Comparison of ENCODE assay signal across 8 cellular contexts in the genomic region with DNA sequence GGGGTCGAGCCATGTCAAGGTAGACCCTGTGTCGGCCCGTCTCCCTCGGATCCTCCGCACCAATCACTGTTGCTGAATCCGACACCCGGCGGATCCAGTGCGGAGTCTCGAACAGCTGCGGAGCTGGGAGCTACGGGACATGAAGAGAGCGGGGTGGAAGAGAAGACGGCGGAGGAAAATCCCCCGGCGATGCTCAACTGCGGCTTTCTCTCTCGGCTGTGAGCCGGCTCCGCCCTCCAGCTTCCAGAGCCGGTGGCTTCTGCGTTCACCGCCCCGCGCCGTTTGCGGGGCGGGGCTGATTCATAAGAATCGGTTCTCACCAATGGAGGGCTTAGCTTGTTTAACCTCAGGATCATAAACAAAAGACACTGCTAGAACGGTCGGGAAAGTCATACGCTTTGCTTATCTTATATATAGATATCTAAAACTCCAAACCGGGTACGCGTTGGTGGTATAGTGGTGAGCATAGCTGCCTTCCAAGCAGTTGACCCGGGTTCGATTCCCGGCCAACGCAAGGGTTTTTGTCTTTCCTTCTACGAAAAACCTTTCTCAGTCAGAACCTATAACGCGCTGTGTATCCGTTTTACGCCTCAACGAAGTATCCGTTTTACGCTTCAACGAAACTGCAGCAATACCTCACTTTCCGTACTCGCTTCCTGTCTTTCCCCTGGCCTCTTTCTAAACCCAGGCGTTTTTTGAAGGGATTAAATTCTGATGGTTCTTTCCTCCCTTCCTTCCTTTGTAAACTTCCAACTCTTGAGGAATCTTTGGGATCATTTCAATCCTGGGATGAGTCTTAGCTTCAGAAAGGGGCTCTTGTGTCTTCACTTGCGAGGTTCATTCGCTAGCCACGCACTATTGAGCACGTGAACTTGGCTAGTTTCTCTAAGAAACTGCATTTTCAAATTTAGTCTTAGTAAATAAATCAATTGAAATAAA. TPM values are rescaled to one million over a fixed set of nuclear protein-coding genes. Genes with fewer than 3 reads are reported as not detected.
DNase-seq lines count a peak whose midpoint lies in the region; ATAC-seq and TF ChIP-seq lines count a peak whose summit lies in the region.
"Not testable (repeated sequence)": the region's sequence is repeated elsewhere in the genome, so short reads cannot be mapped to it uniquely, and the experiment has no call there.

No MANE protein-coding gene starts in this region.

- peaks cover 34% of the 10 kb centered on the region for H3K27me3 Mint-ChIP-seq in WTC11 (ENCODE audit: low read depth)

- not testable (repeated sequence) for TF ChIP-seq CTCF in A673 (conservative IDR thresholded peaks at IDR 0.05; ENCODE audit: low read depth, low read length); WTC11 (IDR thresholded peaks at IDR 0.05); mammary epithelial cell (conservative IDR thresholded peaks at IDR 0.05 in 1 of 2, IDR thresholded peaks at IDR 0.05 in 1 of 2; ENCODE audit: extremely low read depth in 1 of 2, insufficient read depth in 1 of 2, low read depth in 1 of 2, low read length in 2 of 2)

- H2AFZ ChIP-seq in mammary epithelial cell (ENCODE audit: low read depth, low read length), result peak overlapping the region; percentile 92

- CTCF ChIA-PET in A673 (lab: Charles Lee); mammary epithelial cell (lab: Charles Lee; ENCODE audit: low non-redundant PET): not testable (repeated sequence)
- CTCF ChIA-PET in WTC11 (lab: Charles Lee), result interaction anchor here (0.8 to 1.1 kb wide), 3 partner anchors 44 to 196 kb away, joined by 3 to 4 read pairs (median 3); no protein-coding TSS in a partner anchor

- in situ Hi-C loops in mammary epithelial cell (cut with MboI; ENCODE audit: low sequenced_read_pairs in 2 of 2), result loop anchor here in 1 of 2 donors (25.0 kb wide), 1 partner anchor 206 kb away; a partner anchor contains a TSS

- POLR2A ChIA-PET in A673 (lab: Charles Lee; ENCODE audit: low non-redundant PET), result interaction anchor here (0.6 kb wide), 1 partner anchor 9 kb away, joined by 3 read pairs; no protein-coding TSS in a partner anchor
- POLR2A ChIA-PET in WTC11 (lab: Charles Lee), result not testable (repeated sequence)

- not testable (repeated sequence) for H3K9me3 Mint-ChIP-seq in WTC11

- BruUV-seq in A673 (replicated peaks; lab: Mats Ljungman, UMichigan), result not testable (repeated sequence)
- BruUV-seq in mammary epithelial cell (replicated peaks; lab: Mats Ljungman, UMichigan), result TSS peak; percentile 94

- peak; percentile 96 for DNase-seq in A673 (ENCODE audit: low spot score)
- DNase-seq in NCI-H2227 treated with DMSO at 0.1 percent for 48 hours (lab: John Stamatoyannopoulos, UW), result peak; percentile 95
- DNase-seq in WTC11 (ENCODE audit: low spot score), result peak; percentile 90
- DNase-seq in mammary epithelial cell, result peak; percentile 92
- peak; percentile 58 for DNase-seq in iPS-NIHi11 (ENCODE audit: low spot score)

- not testable (repeated sequence) for H3K79me2 ChIP-seq in mammary epithelial cell (ENCODE audit: insufficient read depth, low read length)

- under 1% methylated on average over 49 of the region's 56 CpGs for WGBS in mammary epithelial cell (ENCODE audit: low coverage, missing lambda C conversion rate)

- peak overlapping the region; percentile 64 for H3K9ac ChIP-seq in mammary epithelial cell (ENCODE audit: insufficient read depth, low read length)
- peak overlapping the region; percentile 33 to 73 (median 56) for H3K9ac ChIP-seq in skeletal muscle tissue (ENCODE audit: low read depth in 1 of 3, low read length in 3 of 3)

- not testable (repeated sequence) for H3K9me3 ChIP-seq in A673 (ENCODE audit: low read depth, low read length, poor library complexity, severe bottlenecking); mammary epithelial cell (replicated peaks; ENCODE audit: insufficient read depth, low read length); skeletal muscle tissue (ENCODE audit: control insufficient read depth in 3 of 3, low read length in 3 of 3)

- peak overlapping the region; percentile 81 for H3K4me2 ChIP-seq in mammary epithelial cell (ENCODE audit: insufficient read depth, low read depth, low read length)

- H3K4me3 ChIP-seq in A673 (ENCODE audit: low read depth, low read length, poor library complexity, severe bottlenecking) (peak overlapping the region; percentile 59), mammary epithelial cell (replicated peaks in 1 of 3; ENCODE audit: insufficient read depth in 1 of 3, low read depth in 2 of 3, low read length in 3 of 3) (peak overlapping the region; percentile 55 to 85 (median 63)), skeletal muscle tissue (ENCODE audit: low read length in 3 of 3) (peak overlapping the region; percentile 71 to 75 (median 72))

- not testable (repeated sequence) for H3K4me1 ChIP-seq in A673 (ENCODE audit: insufficient read depth, low read length, poor library complexity, severe bottlenecking); mammary epithelial cell (ENCODE audit: insufficient read depth, low read length); skeletal muscle tissue (ENCODE audit: control insufficient read depth in 3 of 3, insufficient read depth in 3 of 3, low read length in 3 of 3)

- H3K27me3 ChIP-seq in A673 (replicated peaks; ENCODE audit: insufficient read depth, low read depth, low read length, poor library complexity); mammary epithelial cell (ENCODE audit: insufficient read depth, low read length); skeletal muscle tissue (ENCODE audit: control insufficient read depth in 3 of 3, insufficient read depth in 3 of 3, low read length in 3 of 3): not testable (repeated sequence)

- H3K36me3 ChIP-seq in A673 (ENCODE audit: insufficient read depth, low read length, poor library complexity, severe bottlenecking); mammary epithelial cell (ENCODE audit: insufficient read depth, low read length); skeletal muscle tissue (ENCODE audit: control insufficient read depth in 3 of 3, insufficient read depth in 3 of 3, low read length in 3 of 3): not testable (repeated sequence)

- H3K27ac Mint-ChIP-seq in WTC11, result peak overlapping the region; percentile 45

- dilution Hi-C loops in mammary epithelial cell (cut with HindIII; ENCODE audit: low sequenced_read_pairs), result not testable (repeated sequence)

- intact Hi-C loops in A673 (cut with micrococcal nuclease; ENCODE audit: unreplicated experiment) (loop anchor here (10.0 kb wide), 1 partner anchor 84 kb away; no protein-coding TSS in a partner anchor), mammary epithelial cell (cut with micrococcal nuclease) (loop anchor here (1.0 to 10.0 kb wide), 5 partner anchors 8 to 214 kb away; a partner anchor contains a TSS)

- peak overlapping the region; percentile 94 for H3K4me3 Mint-ChIP-seq in WTC11

- H3K4me1 Mint-ChIP-seq in WTC11, result peaks cover 15% of the 10 kb centered on the region

- peak overlapping the region; percentile 45 for H3K27ac ChIP-seq in A673 (ENCODE audit: low read depth, low read length, poor library complexity, severe bottlenecking)
- H3K27ac ChIP-seq in mammary epithelial cell (ENCODE audit: insufficient read depth, low read depth, low read length), result peak overlapping the region; percentile 74
- peak overlapping the region; percentile 65 for H3K27ac ChIP-seq in skeletal muscle tissue (ENCODE audit: low read depth, low read length)

- H3K36me3 Mint-ChIP-seq in WTC11, result not testable (repeated sequence)

- H4K20me1 ChIP-seq in mammary epithelial cell (ENCODE audit: insufficient read depth, low read length), result not testable (repeated sequence)

- ATAC-seq in GM18870 (IDR thresholded peaks at IDR 0.05; ENCODE audit: unreplicated experiment) (peak; percentile 58), HG03159 (IDR thresholded peaks at IDR 0.05; ENCODE audit: unreplicated experiment) (peak; percentile 75), WTC11 (peak; percentile 83)

TF ChIP-seq in WTC11, 78 proteins besides CTCF, POLR2A, EP300 and RAD21 (continues in another document):
- TF ChIP-seq, protein P1, sequence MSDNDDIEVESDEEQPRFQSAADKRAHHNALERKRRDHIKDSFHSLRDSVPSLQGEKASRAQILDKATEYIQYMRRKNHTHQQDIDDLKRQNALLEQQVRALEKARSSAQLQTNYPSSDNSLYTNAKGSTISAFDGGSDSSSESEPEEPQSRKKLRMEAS (CRISPR knock-in tag; IDR thresholded peaks at IDR 0.05), result 0 out of 2 replicates have a peak, but pooled peaks have one; percentile 36
- TF ChIP-seq, protein P2, sequence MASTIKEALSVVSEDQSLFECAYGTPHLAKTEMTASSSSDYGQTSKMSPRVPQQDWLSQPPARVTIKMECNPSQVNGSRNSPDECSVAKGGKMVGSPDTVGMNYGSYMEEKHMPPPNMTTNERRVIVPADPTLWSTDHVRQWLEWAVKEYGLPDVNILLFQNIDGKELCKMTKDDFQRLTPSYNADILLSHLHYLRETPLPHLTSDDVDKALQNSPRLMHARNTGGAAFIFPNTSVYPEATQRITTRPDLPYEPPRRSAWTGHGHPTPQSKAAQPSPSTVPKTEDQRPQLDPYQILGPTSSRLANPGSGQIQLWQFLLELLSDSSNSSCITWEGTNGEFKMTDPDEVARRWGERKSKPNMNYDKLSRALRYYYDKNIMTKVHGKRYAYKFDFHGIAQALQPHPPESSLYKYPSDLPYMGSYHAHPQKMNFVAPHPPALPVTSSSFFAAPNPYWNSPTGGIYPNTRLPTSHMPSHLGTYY (CRISPR knock-in tag; IDR thresholded peaks at IDR 0.05), result peak; percentile 63; the same call in 1 of the 2 replicates

RNA-seq across cellular contexts. Expression of a gene that starts 6.6 kb away (rescaled TPM):
- total RNA-seq in A673 (2021), result 0.28 and 0.37 TPM in 2 replicates
- total RNA-seq in WTC11 (2021), result 0.16 to 0.22 TPM in 2 of 3 replicates, not detected in the other
- total RNA-seq in mammary epithelial cell, result under 1 TPM; 0.33 to 0.82 TPM
- 0.79 TPM for polyA plus RNA-seq in mammary epithelial cell
- polyA minus RNA-seq in mammary epithelial cell, result not detected
- 0.52 TPM for total RNA-seq in skeletal muscle tissue

RNA-seq across cellular contexts. Expression of a gene that starts 18.7 kb away (rescaled TPM):
- total RNA-seq in A673 (2021) (not detected in 2 replicates), WTC11 (2021) (0.11 to 0.32 TPM (median 0.11 TPM) in 3 replicates), mammary epithelial cell (not detected), skeletal muscle tissue (1.6 TPM)
- polyA plus RNA-seq in mammary epithelial cell, result not detected
- not detected for polyA minus RNA-seq in mammary epithelial cell

RNA-seq across cellular contexts. Expression of a gene that starts 25.7 kb away (rescaled TPM):
- total RNA-seq in A673 (2021) (not detected in 2 replicates), WTC11 (2021) (0.74 to 1.1 TPM (median 0.80 TPM) in 3 replicates), mammary epithelial cell (not detected), skeletal muscle tissue (12.0 TPM)
- polyA plus RNA-seq in mammary epithelial cell, result 0.08 TPM
- polyA minus RNA-seq in mammary epithelial cell, result not detected

Comparison
In these comparisons a context has a peak if more than half of its experiments do, and no peak if none do; other contexts are left out.
1. Peak in every context shown above with its lines: DNase-seq, ATAC-seq, H3K4me3 ChIP-seq and H3K27ac ChIP-seq.